11 cellular contexts compared by ENCODE assay signal in the genomic region with DNA sequence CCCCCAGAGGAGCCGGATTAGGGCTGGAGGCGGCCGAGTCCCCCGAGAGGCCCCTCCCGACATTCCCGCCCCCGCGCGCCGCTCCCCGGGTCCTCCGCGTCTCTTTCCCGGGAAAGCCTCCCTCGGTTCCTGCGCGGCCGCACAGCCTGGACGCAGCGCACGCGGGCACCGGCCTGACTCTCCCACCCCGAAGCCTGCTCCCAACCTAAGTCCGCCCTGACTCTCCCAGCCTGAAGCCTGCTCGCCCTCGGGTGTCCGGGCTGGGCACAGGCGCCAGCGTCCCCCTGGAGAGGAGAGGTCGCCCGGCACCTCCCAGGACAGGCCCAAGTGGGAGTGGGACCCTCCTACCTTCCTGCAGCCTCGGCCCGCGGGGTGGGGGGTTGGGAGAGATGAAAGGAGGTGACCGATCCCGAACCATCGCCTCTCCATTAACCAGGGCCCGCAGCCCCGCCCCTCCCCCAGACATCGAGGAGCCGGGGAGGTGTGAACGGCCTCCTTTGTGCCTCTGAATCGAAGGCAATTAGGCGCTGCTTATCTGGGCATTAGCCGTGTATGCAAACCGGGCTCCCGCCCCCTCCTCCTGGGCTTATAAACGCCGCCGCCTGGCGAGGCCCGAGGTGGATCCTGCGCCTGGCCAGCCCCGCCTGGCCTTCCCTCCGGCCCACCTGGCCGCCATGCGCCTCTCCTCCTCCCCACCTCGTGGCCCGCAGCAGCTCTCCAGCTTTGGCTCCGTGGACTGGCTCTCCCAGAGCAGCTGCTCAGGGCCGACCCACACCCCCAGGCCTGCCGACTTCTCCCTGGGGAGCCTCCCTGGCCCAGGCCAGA. TPM values are rescaled to one million over a fixed set of nuclear protein-coding genes. Genes with fewer than 3 reads are reported as not detected.
DNase-seq lines count a peak whose midpoint lies in the region; ATAC-seq, FAIRE-seq and TF ChIP-seq lines count a peak whose summit lies in the region.
"Had no signal": no experiment of that assay in that cellular context is flagged by ENCODE, and none has a peak within 500 bp of the region (broad histone marks: within the 10 kb centered on the region; RNA-seq: fewer than 3 reads in every experiment).

A gene with protein sequence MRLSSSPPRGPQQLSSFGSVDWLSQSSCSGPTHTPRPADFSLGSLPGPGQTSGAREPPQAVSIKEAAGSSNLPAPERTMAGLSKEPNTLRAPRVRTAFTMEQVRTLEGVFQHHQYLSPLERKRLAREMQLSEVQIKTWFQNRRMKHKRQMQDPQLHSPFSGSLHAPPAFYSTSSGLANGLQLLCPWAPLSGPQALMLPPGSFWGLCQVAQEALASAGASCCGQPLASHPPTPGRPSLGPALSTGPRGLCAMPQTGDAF (plus strand): TSS at position 615 of the 825 bp plus-strand sequence. CDS start 60 bp downstream, at position 675.

- no peak within 1 kb of the TSS for H3K27ac ChIP-seq in astrocyte (ENCODE audit: low read depth, low read length)
- H3K27ac ChIP-seq in lower lobe of right lung, result no peak within 1 kb of the TSS
- no peak within 1 kb of the TSS for H3K27ac ChIP-seq in tibial artery
- H3K27ac ChIP-seq: gastroesophageal sphincter had no signal

- H3K4me1 ChIP-seq in astrocyte (ENCODE audit: insufficient read depth, low read length) (no peaks in the 10 kb centered on the region), lower lobe of right lung (peaks cover 32% of the 10 kb centered on the region), tibial artery (peaks cover 0 to 32% (median 22%) of the 10 kb centered on the region in 4 donors)

- no peak for ATAC-seq in activated T-cell treated with anti-CD3 and anti-CD28 coated beads, Interleukin-2, amount 50 U/mL, for 72 hours (replicated peaks in 1 of 2)
- ATAC-seq in lower lobe of right lung (peak in 1 of 2 donors; percentile 13), HG02642 (IDR thresholded peaks at IDR 0.05; ENCODE audit: poor library complexity, unreplicated experiment) (no peak), GM19463 (IDR thresholded peaks at IDR 0.05; ENCODE audit: unreplicated experiment) (no peak)
- ATAC-seq: gastroesophageal sphincter had no signal

- H3K9me3 Mint-ChIP-seq in activated T-cell treated with anti-CD3 and anti-CD28 coated beads, Interleukin-2, amount 50 U/mL, for 72 hours, result no peaks in the 10 kb centered on the region
- no peaks in the 10 kb centered on the region for H3K9me3 Mint-ChIP-seq in activated T-cell treated with anti-CD3 and anti-CD28 coated beads, Interleukin-2, amount 50 U/mL, for 24 hours
- H3K9me3 Mint-ChIP-seq in astrocyte (ENCODE audit: unreplicated experiment), result no peaks in the 10 kb centered on the region
- H3K9me3 Mint-ChIP-seq: activated T-cell treated with anti-CD3 and anti-CD28 coated beads, Interleukin-2, amount 50 U/mL, for 4 hours had no signal

- no peaks in the 10 kb centered on the region for H4K20me1 ChIP-seq in astrocyte (ENCODE audit: insufficient read depth, low read length)

- H3K79me2 ChIP-seq in astrocyte (ENCODE audit: insufficient read depth, low read length), result no peaks in the 10 kb centered on the region

- peaks cover 16% of the 10 kb centered on the region for H3K4me1 Mint-ChIP-seq in activated T-cell treated with anti-CD3 and anti-CD28 coated beads, Interleukin-2, amount 50 U/mL, for 72 hours (ENCODE audit: low read depth)
- peaks cover 23% of the 10 kb centered on the region for H3K4me1 Mint-ChIP-seq in activated T-cell treated with anti-CD3 and anti-CD28 coated beads, Interleukin-2, amount 50 U/mL, for 24 hours (ENCODE audit: low read depth)
- no peaks in the 10 kb centered on the region for H3K4me1 Mint-ChIP-seq in astrocyte (ENCODE audit: low read depth, unreplicated experiment)

- H2AFZ ChIP-seq in astrocyte (ENCODE audit: low read depth, low read length), result no peak within 1 kb of the TSS

- no peak for DNase-seq in activated T-cell treated with anti-CD3 and anti-CD28 coated beads, Interleukin-2, amount 50 U/mL, for 72 hours
- DNase-seq in activated T-cell treated with anti-CD3 and anti-CD28 coated beads, Interleukin-2, amount 50 U/mL, for 24 hours, result no peak
- no peak for DNase-seq in astrocyte (ENCODE audit: low read depth)
- no peak for DNase-seq in lower lobe of right lung
- DNase-seq in tibial artery, result no peak
- DNase-seq in foreskin melanocyte, result no peak
- DNase-seq: activated T-cell treated with anti-CD3 and anti-CD28 coated beads, Interleukin-2, amount 50 U/mL, for 4 hours; MV-4-11 had no signal

- no peak for FAIRE-seq in astrocyte (lab: Jason Lieb, UNC)

- H3K36me3 Mint-ChIP-seq in activated T-cell treated with anti-CD3 and anti-CD28 coated beads, Interleukin-2, amount 50 U/mL, for 72 hours (ENCODE audit: insufficient read depth in 2 of 2), result no peaks in the 10 kb centered on the region
- H3K36me3 Mint-ChIP-seq in activated T-cell treated with anti-CD3 and anti-CD28 coated beads, Interleukin-2, amount 50 U/mL, for 24 hours (ENCODE audit: low read depth), result no peaks in the 10 kb centered on the region
- H3K36me3 Mint-ChIP-seq in astrocyte (ENCODE audit: low read depth, unreplicated experiment), result no peaks in the 10 kb centered on the region

- H3K9me3 ChIP-seq in astrocyte (ENCODE audit: insufficient read depth, low read depth, low read length) (no peaks in the 10 kb centered on the region), lower lobe of right lung (no peaks in the 10 kb centered on the region), tibial artery (peaks cover 0 to 4% (median 0%) of the 10 kb centered on the region in 3 donors)
- H3K9me3 ChIP-seq: gastroesophageal sphincter had no signal

- H3K36me3 ChIP-seq in astrocyte (ENCODE audit: insufficient read depth, low read length) (no peaks in the 10 kb centered on the region), lower lobe of right lung (no peaks in the 10 kb centered on the region), tibial artery (no peaks in the 10 kb centered on the region)
- H3K36me3 ChIP-seq: gastroesophageal sphincter had no signal

- H3K9ac ChIP-seq in astrocyte (ENCODE audit: low read length), result no peak within 1 kb of the TSS

- intact Hi-C loops in lower lobe of right lung (cut with DNase I) (no loop called here), tibial artery (cut with DNase I; ENCODE audit: low total_unique reads) (no loop called here)

- peaks cover 60% of the 10 kb centered on the region for H3K27me3 Mint-ChIP-seq in activated T-cell treated with anti-CD3 and anti-CD28 coated beads, Interleukin-2, amount 50 U/mL, for 72 hours (ENCODE audit: low read depth)
- peaks cover 73% of the 10 kb centered on the region for H3K27me3 Mint-ChIP-seq in activated T-cell treated with anti-CD3 and anti-CD28 coated beads, Interleukin-2, amount 50 U/mL, for 24 hours
- H3K27me3 Mint-ChIP-seq in astrocyte (ENCODE audit: low read depth, unreplicated experiment), result peaks cover 61% of the 10 kb centered on the region

- TF ChIP-seq CTCF in astrocyte (IDR thresholded peaks at IDR 0.05; ENCODE audit: insufficient read depth, low read depth, low read length), result no peak
- TF ChIP-seq CTCF in lower lobe of right lung (IDR thresholded peaks at IDR 0.05), result no peak
- TF ChIP-seq CTCF in tibial artery (IDR thresholded peaks at IDR 0.05), result no peak

- H3K4me2 ChIP-seq in astrocyte (ENCODE audit: low read length), result peak within 1 kb of the TSS; percentile 8

- no peak within 1 kb of the TSS for H3K4me3 ChIP-seq in astrocyte (ENCODE audit: insufficient read depth, low read depth, low read length)
- H3K4me3 ChIP-seq in lower lobe of right lung, result peak within 1 kb of the TSS; percentile 45
- peak within 1 kb of the TSS; percentile 16 to 32 for H3K4me3 ChIP-seq in tibial artery

- H3K4me3 Mint-ChIP-seq in activated T-cell treated with anti-CD3 and anti-CD28 coated beads, Interleukin-2, amount 50 U/mL, for 72 hours, result peak within 1 kb of the TSS; percentile 46 to 52
- H3K4me3 Mint-ChIP-seq in activated T-cell treated with anti-CD3 and anti-CD28 coated beads, Interleukin-2, amount 50 U/mL, for 24 hours, result no peak within 1 kb of the TSS
- no peak within 1 kb of the TSS for H3K4me3 Mint-ChIP-seq in astrocyte (ENCODE audit: unreplicated experiment)
- H3K4me3 Mint-ChIP-seq: activated T-cell treated with anti-CD3 and anti-CD28 coated beads, Interleukin-2, amount 50 U/mL, for 4 hours had no signal

- H3K27me3 ChIP-seq in astrocyte (ENCODE audit: insufficient read depth, low read length) (peaks cover 42% of the 10 kb centered on the region), lower lobe of right lung (ENCODE audit: low read depth) (peaks cover 82% of the 10 kb centered on the region), tibial artery (peaks cover 0 to 89% of the 10 kb centered on the region in 2 donors)

- no peak within 1 kb of the TSS for H3K27ac Mint-ChIP-seq in activated T-cell treated with anti-CD3 and anti-CD28 coated beads, Interleukin-2, amount 50 U/mL, for 72 hours
- no peak within 1 kb of the TSS for H3K27ac Mint-ChIP-seq in activated T-cell treated with anti-CD3 and anti-CD28 coated beads, Interleukin-2, amount 50 U/mL, for 24 hours
- no peak within 1 kb of the TSS for H3K27ac Mint-ChIP-seq in astrocyte (ENCODE audit: unreplicated experiment)

RNA-seq across cellular contexts. Expression of the gene that starts here (rescaled TPM):
- total RNA-seq in activated T-cell treated with anti-CD3 and anti-CD28 coated beads, Interleukin-2, amount 50 U/mL, for 72 hours, result under 1 TPM in 1 of 2 donors, not detected in 1; 0.21 TPM
- total RNA-seq in astrocyte, result 0.11 TPM in 1 of 2 replicates, not detected in the other
- total RNA-seq in lower lobe of right lung, result 4.5 TPM
- total RNA-seq: activated T-cell treated with anti-CD3 and anti-CD28 coated beads, Interleukin-2, amount 50 U/mL, for 4 hours had no signal

Comparison
In these comparisons a context has a peak if more than half of its experiments do, and no peak if none do; other contexts are left out.
1. H3K4me3 Mint-ChIP-seq: peak in activated T-cell treated with anti-CD3 and anti-CD28 coated beads, Interleukin-2, amount 50 U/mL, for 72 hours (2 of 2); none in activated T-cell treated with anti-CD3 and anti-CD28 coated beads, Interleukin-2, amount 50 U/mL, for 24 hours (single experiment) and astrocyte (single experiment).